ENCODE assay signal across 13 cellular contexts in the genomic region with DNA sequence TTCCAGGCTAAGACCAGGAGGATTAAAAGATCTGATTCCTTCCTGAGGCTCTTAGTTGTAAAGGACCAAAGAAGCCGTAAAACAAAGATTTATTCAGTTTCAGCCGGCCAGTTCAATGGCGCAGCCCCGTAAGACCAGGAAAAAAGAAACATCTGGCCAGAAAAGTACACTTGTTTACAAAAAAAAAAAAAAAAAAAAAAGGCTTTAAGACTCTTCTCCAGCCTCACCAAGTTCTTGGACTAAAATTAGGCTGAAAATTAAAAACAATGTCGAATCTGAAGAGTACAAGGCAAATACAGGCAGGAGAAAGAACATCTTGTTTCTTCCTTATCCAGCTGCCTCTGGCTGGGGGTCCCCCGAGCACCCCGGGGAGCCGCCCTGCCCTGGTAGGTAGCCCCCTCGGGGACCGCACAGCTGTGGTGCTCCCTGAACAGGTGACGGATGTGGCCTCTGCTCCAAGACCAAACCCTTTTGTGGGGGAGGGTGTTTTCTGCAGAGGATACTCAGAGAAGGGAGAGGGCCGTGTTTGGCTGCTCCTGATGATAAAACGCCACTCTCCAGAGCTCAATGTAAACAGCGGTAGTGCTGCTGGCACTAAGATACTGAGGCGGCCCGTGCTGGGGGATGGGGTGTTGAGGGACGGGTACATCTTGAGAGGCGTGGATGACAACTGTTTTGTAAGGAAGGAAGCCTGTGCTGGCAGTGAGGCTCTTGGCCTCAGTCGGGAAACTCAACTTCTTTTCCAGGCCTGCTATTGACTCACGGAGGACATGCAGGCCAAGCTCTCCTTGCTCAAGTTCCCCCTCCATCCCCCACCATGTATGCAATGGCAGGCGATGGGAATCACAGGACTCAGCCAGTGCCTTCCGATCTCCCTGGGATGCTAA.
DNase-seq lines count a peak whose midpoint lies in the region; ATAC-seq and TF ChIP-seq lines count a peak whose summit lies in the region.
"Had no signal": no experiment of that assay in that cellular context is flagged by ENCODE, and none has a peak within 500 bp of the region (broad histone marks: within the 10 kb centered on the region; RNA-seq: fewer than 3 reads in every experiment).

No MANE protein-coding gene starts in this region.

- H3K4me3 ChIP-seq in sigmoid colon, result peak overlapping the region in 1 of 4 donors; percentile 13
- H3K4me3 ChIP-seq: GM12878 had no signal

- no peaks in the 10 kb centered on the region for H3K36me3 ChIP-seq in sigmoid colon

- no peaks in the 10 kb centered on the region for H3K9me3 Mint-ChIP-seq in activated B cell treated with CpG ODN at 0.5 μM for 24 hours
- H3K9me3 Mint-ChIP-seq in activated CD4-positive, alpha-beta T cell treated with anti-CD3 and anti-CD28 coated beads, Interleukin-2, amount 10 ng/mL, durations not matched to agents 24 days and 14 days, result peaks cover 6% of the 10 kb centered on the region
- peaks cover 3 to 8% of the 10 kb centered on the region in 2 donors for H3K9me3 Mint-ChIP-seq in stimulated activated naive CD8-positive, alpha-beta T cell treated with anti-CD3 and anti-CD28 coated beads, Interleukin-15, amount 100 ng/mL, for 72 hours

- WGBS in sigmoid colon, 2 donors, result 37 to 42% methylated on average over 22 of the region's 22 CpGs

- peaks cover 6 to 78% (median 71%) of the 10 kb centered on the region in 4 donors for H3K4me1 ChIP-seq in sigmoid colon

- no peaks in the 10 kb centered on the region for H3K36me3 Mint-ChIP-seq in activated B cell treated with CpG ODN at 0.5 μM for 24 hours (ENCODE audit: low read depth)
- no peaks in the 10 kb centered on the region for H3K36me3 Mint-ChIP-seq in activated CD4-positive, alpha-beta T cell treated with anti-CD3 and anti-CD28 coated beads, Interleukin-2, amount 10 ng/mL, durations not matched to agents 24 days and 14 days (ENCODE audit: low read depth)

- intact Hi-C loops in activated B cell treated with CpG ODN at 0.5 μM for 24 hours (cut with micrococcal nuclease) (no loop called here), sigmoid colon (cut with DNase I) (loop anchor here (10.0 kb wide), 1 partner anchor 655 kb away; no protein-coding TSS in a partner anchor)
- intact Hi-C loops in activated CD4-positive, alpha-beta T cell treated with anti-CD3 and anti-CD28 coated beads, Interleukin-2, amount 10 ng/mL, durations not matched to agents 24 days and 14 days (cut with micrococcal nuclease), result no loop called here

- H3K27ac Mint-ChIP-seq in activated B cell treated with CpG ODN at 0.5 μM for 24 hours, result no peak overlapping the region
- H3K27ac Mint-ChIP-seq in activated CD4-positive, alpha-beta T cell treated with anti-CD3 and anti-CD28 coated beads, Interleukin-2, amount 10 ng/mL, durations not matched to agents 24 days and 14 days, result no peak overlapping the region
- no peak overlapping the region for H3K27ac Mint-ChIP-seq in stimulated activated naive CD8-positive, alpha-beta T cell treated with anti-CD3 and anti-CD28 coated beads, Interleukin-15, amount 100 ng/mL, for 72 hours
- H3K27ac Mint-ChIP-seq: activated naive CD8-positive, alpha-beta T cell treated with anti-CD3 and anti-CD28 coated beads, Interleukin-2, amount 50 U/mL, for 24 hours; CD4-positive, alpha-beta T cell had no signal

- peak overlapping the region; percentile 20 for H3K4me3 Mint-ChIP-seq in activated B cell treated with CpG ODN at 0.5 μM for 24 hours
- no peak overlapping the region for H3K4me3 Mint-ChIP-seq in activated CD4-positive, alpha-beta T cell treated with anti-CD3 and anti-CD28 coated beads, Interleukin-2, amount 10 ng/mL, durations not matched to agents 24 days and 14 days
- no peak overlapping the region for H3K4me3 Mint-ChIP-seq in stimulated activated naive CD8-positive, alpha-beta T cell treated with anti-CD3 and anti-CD28 coated beads, Interleukin-15, amount 100 ng/mL, for 72 hours
- H3K4me3 Mint-ChIP-seq: activated naive CD8-positive, alpha-beta T cell treated with anti-CD3 and anti-CD28 coated beads, Interleukin-2, amount 50 U/mL, for 24 hours; CD4-positive, alpha-beta T cell had no signal

- CTCF ChIA-PET in activated B cell treated with CpG ODN at 0.5 μM for 24 hours (lab: Charles Lee), result no interaction called here

- H3K9me3 ChIP-seq in sigmoid colon, result no peaks in the 10 kb centered on the region

- peak; percentile 33 to 86 (median 74) for TF ChIP-seq EP300 in sigmoid colon (IDR thresholded peaks at IDR 0.05)

- ATAC-seq in activated B cell treated with CpG ODN at 0.5 μM for 24 hours (ENCODE audit: low read depth) (no peak), HG02678 (IDR thresholded peaks at IDR 0.05; ENCODE audit: unreplicated experiment) (no peak)
- ATAC-seq in stimulated activated naive CD8-positive, alpha-beta T cell treated with anti-CD3 and anti-CD28 coated beads, Interleukin-15, amount 100 ng/mL, for 72 hours, result no peak
- ATAC-seq: activated naive CD8-positive, alpha-beta T cell treated with anti-CD3 and anti-CD28 coated beads, Interleukin-2, amount 50 U/mL, for 24 hours; GM12878 had no signal

- TF ChIP-seq CTCF in activated B cell treated with CpG ODN at 0.5 μM for 24 hours (IDR thresholded peaks at IDR 0.05) (no peak), sigmoid colon (IDR thresholded peaks at IDR 0.05) (no peak)

- H3K27me3 ChIP-seq in sigmoid colon, result no peaks in the 10 kb centered on the region

- TF ChIP-seq POLR2A in sigmoid colon (IDR thresholded peaks at IDR 0.05), result no peak

- peaks cover 17% of the 10 kb centered on the region for H3K27me3 Mint-ChIP-seq in activated B cell treated with CpG ODN at 0.5 μM for 24 hours
- no peaks in the 10 kb centered on the region for H3K27me3 Mint-ChIP-seq in activated CD4-positive, alpha-beta T cell treated with anti-CD3 and anti-CD28 coated beads, Interleukin-2, amount 10 ng/mL, durations not matched to agents 24 days and 14 days
- peaks cover 67% of the 10 kb centered on the region for H3K27me3 Mint-ChIP-seq in stimulated activated naive CD8-positive, alpha-beta T cell treated with anti-CD3 and anti-CD28 coated beads, Interleukin-15, amount 100 ng/mL, for 72 hours

- H3K4me1 Mint-ChIP-seq in activated B cell treated with CpG ODN at 0.5 μM for 24 hours, result peaks cover 50% of the 10 kb centered on the region
- H3K4me1 Mint-ChIP-seq in activated CD4-positive, alpha-beta T cell treated with anti-CD3 and anti-CD28 coated beads, Interleukin-2, amount 10 ng/mL, durations not matched to agents 24 days and 14 days, result no peaks in the 10 kb centered on the region
- H3K4me1 Mint-ChIP-seq in stimulated activated naive CD8-positive, alpha-beta T cell treated with anti-CD3 and anti-CD28 coated beads, Interleukin-15, amount 100 ng/mL, for 72 hours, result no peaks in the 10 kb centered on the region

- POLR2A ChIA-PET in activated B cell treated with CpG ODN at 0.5 μM for 24 hours (lab: Charles Lee), result no interaction called here

- H3K27ac ChIP-seq in sigmoid colon, result peak overlapping the region; percentile 74 to 93 (median 90)

- DNase-seq in EH (ENCODE audit: low read depth) (peak; percentile 9), activated B cell treated with CpG ODN at 0.5 μM for 24 hours (no peak), left kidney (ENCODE audit: low read depth, low spot score) (peak; percentile 82), sigmoid colon (peak; percentile 98)
- no peak for DNase-seq in activated CD4-positive, alpha-beta T cell treated with anti-CD3 and anti-CD28 coated beads, Interleukin-2, amount 10 ng/mL, durations not matched to agents 24 days and 14 days
- no peak for DNase-seq in stimulated activated CD4-positive, alpha-beta T cell treated with anti-CD3 and anti-CD28 coated beads, Interleukin-4, amount 100 ng/mL, for 4 hours
- no peak for DNase-seq in stimulated activated naive CD8-positive, alpha-beta T cell treated with anti-CD3 and anti-CD28 coated beads, Interleukin-15, amount 100 ng/mL, for 72 hours
- DNase-seq: activated CD4-positive, CD25-positive, alpha-beta regulatory T cell treated with anti-CD3 and anti-CD28 coated beads, Interleukin-2, amount 50 U/mL, for 72 hours; activated naive CD8-positive, alpha-beta T cell treated with anti-CD3 and anti-CD28 coated beads, Interleukin-2, amount 50 U/mL, for 24 hours; CD4-positive, alpha-beta T cell; NCI-H2081 treated with DMSO at 0.1 percent for 48 hours had no signal

Comparison
In these comparisons a context has a peak if more than half of its experiments do, and no peak if none do; other contexts are left out.
1. DNase-seq: peak in EH (single experiment), left kidney (single experiment) and sigmoid colon (single experiment); none in activated B cell treated with CpG ODN at 0.5 μM for 24 hours (single experiment), activated CD4-positive, alpha-beta T cell treated with anti-CD3 and anti-CD28 coated beads, Interleukin-2, amount 10 ng/mL, durations not matched to agents 24 days and 14 days (single experiment), stimulated activated CD4-positive, alpha-beta T cell treated with anti-CD3 and anti-CD28 coated beads, Interleukin-4, amount 100 ng/mL, for 4 hours (0 of 2) and stimulated activated naive CD8-positive, alpha-beta T cell treated with anti-CD3 and anti-CD28 coated beads, Interleukin-15, amount 100 ng/mL, for 72 hours (0 of 2).